7 cellular contexts compared by ENCODE assay signal in the genomic region with DNA sequence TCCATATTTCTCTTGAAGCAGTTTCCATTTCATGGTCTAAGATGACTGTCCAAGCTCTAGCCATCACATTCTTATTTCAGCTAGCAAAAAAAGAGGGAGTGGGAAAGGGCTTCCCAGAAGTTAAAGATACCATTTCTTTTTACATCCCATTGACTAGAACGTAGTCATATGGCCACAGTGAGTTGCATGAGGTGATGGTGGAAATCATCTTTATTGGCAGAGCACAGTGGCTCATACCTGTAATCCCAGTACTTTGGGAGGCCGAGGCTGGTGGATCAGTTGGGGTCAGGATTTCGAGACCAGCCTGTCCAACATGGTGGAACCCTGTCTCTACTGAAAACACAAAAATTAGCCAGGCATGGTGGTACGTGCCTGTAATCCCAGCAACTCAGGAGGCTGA.
"Had no signal": no experiment of that assay in that cellular context is flagged by ENCODE, and none has a peak within 500 bp of the region (broad histone marks: within the 10 kb centered on the region; RNA-seq: fewer than 3 reads in every experiment).

No MANE protein-coding gene starts in this region.

- H2AFZ ChIP-seq: GM23338 had no signal

- DNase-seq: H9, HCEC 1CT, KBM-7 had no signal

- ATAC-seq: GM23338 had no signal

- H3K4me2 ChIP-seq: GM23338 had no signal

- FAIRE-seq: H1, H54, HTR-8/SVneo had no signal

- H3K4me3 ChIP-seq: GM23338 had no signal
